In genomic region chrX:123764967-123765871, GRCh38 we compare ENCODE assay signal across 8 cellular contexts. TPM values are rescaled to one million over a fixed set of nuclear protein-coding genes. Genes with fewer than 3 reads are reported as not detected.
DNase-seq lines count a peak whose midpoint lies in the region; ATAC-seq, FAIRE-seq and TF ChIP-seq lines count a peak whose summit lies in the region.

No MANE protein-coding gene starts in this region.

- H3K4me1 ChIP-seq in kidney (ENCODE audit: control insufficient read depth in 1 of 2, insufficient read depth in 1 of 2, low read depth in 1 of 2, low read length in 2 of 2), result peaks cover 0 to 3% of the 10 kb centered on the region in 2 donors

- no peak for TF ChIP-seq CTCF in AG10803 (conservative IDR thresholded peaks at IDR 0.05; ENCODE audit: low read length)
- no peak for TF ChIP-seq CTCF in kidney (IDR thresholded peaks at IDR 0.05; ENCODE audit: borderline replicate concordance, extremely low read depth, insufficient read depth)

- peak overlapping the region in 1 of 2 donors; percentile 37 for H3K27ac ChIP-seq in kidney (ENCODE audit: low read depth in 2 of 2, low read length in 2 of 2)

- peak; percentile 90 for ATAC-seq in GM19043 (IDR thresholded peaks at IDR 0.05; ENCODE audit: low read depth, unreplicated experiment)
- peak; percentile 95 for ATAC-seq in HG03280 (IDR thresholded peaks at IDR 0.05; ENCODE audit: unreplicated experiment)

- no peaks in the 10 kb centered on the region for H3K9me3 ChIP-seq in kidney (ENCODE audit: control insufficient read depth in 1 of 2, low read length in 2 of 2)

- FAIRE-seq in kidney (lab: Jason Lieb, UNC), result no peak

- peak overlapping the region; percentile 57 for H3K4me3 ChIP-seq in AG10803 (ENCODE audit: low read length)
- peak overlapping the region; percentile 59 to 64 for H3K4me3 ChIP-seq in kidney (ENCODE audit: low read length in 2 of 2)

- H3K36me3 ChIP-seq in kidney (ENCODE audit: control insufficient read depth in 1 of 2, insufficient read depth in 2 of 2, low read length in 2 of 2), result no peaks in the 10 kb centered on the region

- DNase-seq in AG10803 (ENCODE audit: low read depth) (peak; percentile 86), NCI-H226 (peak; percentile 73), cerebellar cortex (ENCODE audit: low spot score) (peak; percentile 81), kidney (peak; percentile 94)
- peak; percentile 4 for DNase-seq in activated CD4-positive, CD25-positive, alpha-beta regulatory T cell treated with anti-CD3 and anti-CD28 coated beads, Interleukin-2, amount 50 U/mL, for 16 hours (ENCODE audit: low read depth, low spot score)
- DNase-seq in stimulated activated CD4-positive, alpha-beta T cell treated with anti-CD3 and anti-CD28 coated beads, Interleukin-15, amount 100 ng/mL, for 1 hour (ENCODE audit: low read depth in 1 of 2, low spot score in 1 of 2), result peak; percentile 3 to 29

- no peak overlapping the region for H3K9ac ChIP-seq in kidney (ENCODE audit: low read length in 2 of 2)

- intact Hi-C loops in kidney (cut with DNase I), result no loop called here

RNA-seq across cellular contexts. Expression of gene THOC2, which starts 32.4 kb away (rescaled TPM):
- 66.6 TPM for total RNA-seq in kidney
- polyA plus RNA-seq in kidney (ENCODE audit: insufficient read depth, low read depth, low replicate concordance), result 18.8 TPM

Comparison
In these comparisons a context has a peak if more than half of its experiments do, and no peak if none do; other contexts are left out.
1. DNase-seq: peak in every context shown above with its lines; median percentile 94 in kidney; 86 in AG10803; 81 in cerebellar cortex; 73 in NCI-H226; 16 in stimulated activated CD4-positive, alpha-beta T cell treated with anti-CD3 and anti-CD28 coated beads, Interleukin-15, amount 100 ng/mL, for 1 hour; 4 in activated CD4-positive, CD25-positive, alpha-beta regulatory T cell treated with anti-CD3 and anti-CD28 coated beads, Interleukin-2, amount 50 U/mL, for 16 hours.